25 cellular contexts compared by ENCODE assay signal in genomic region chr11:15955595-15955994, GRCh38.
"Had no signal": no experiment of that assay in that cellular context is flagged by ENCODE, and none has a peak within 500 bp of the region (broad histone marks: within the 10 kb centered on the region; RNA-seq: fewer than 3 reads in every experiment).

No MANE protein-coding gene starts in this region.

- H3K27me3 ChIP-seq: MG63, Peyer's patch, SJCRH30 had no signal

- H3K27me3 Mint-ChIP-seq: activated CD8-positive, alpha-beta memory T cell treated with anti-CD3 and anti-CD28 coated beads, Interleukin-2, amount 10 ng/mL, durations not matched to agents 7 days and 5 days; activated naive CD8-positive, alpha-beta T cell treated with anti-CD3 and anti-CD28 coated beads, Interleukin-2, amount 50 U/mL, for 24 hours had no signal

- H3K27ac Mint-ChIP-seq: activated CD8-positive, alpha-beta memory T cell treated with anti-CD3 and anti-CD28 coated beads, Interleukin-2, amount 10 ng/mL, durations not matched to agents 7 days and 5 days; activated naive CD4-positive, alpha-beta T cell treated with anti-CD3 and anti-CD28 coated beads, Interleukin-2, amount 50 U/mL, for 72 hours; activated naive CD8-positive, alpha-beta T cell treated with anti-CD3 and anti-CD28 coated beads, Interleukin-2, amount 50 U/mL, for 24 hours had no signal

- H3K27ac ChIP-seq: Peyer's patch, RWPE1, SJCRH30 had no signal

- ATAC-seq: activated CD8-positive, alpha-beta memory T cell treated with anti-CD3 and anti-CD28 coated beads, Interleukin-2, amount 10 ng/mL, durations not matched to agents 7 days and 5 days; activated naive CD4-positive, alpha-beta T cell treated with anti-CD3 and anti-CD28 coated beads, Interleukin-2, amount 50 U/mL, for 72 hours; activated naive CD8-positive, alpha-beta T cell treated with anti-CD3 and anti-CD28 coated beads, Interleukin-2, amount 50 U/mL, for 24 hours; activated T-cell treated with anti-CD3 and anti-CD28 coated beads, Interleukin-2, amount 50 U/mL, for 4 hours had no signal

- H3K4me1 Mint-ChIP-seq: activated CD8-positive, alpha-beta memory T cell treated with anti-CD3 and anti-CD28 coated beads, Interleukin-2, amount 10 ng/mL, durations not matched to agents 7 days and 5 days; activated naive CD8-positive, alpha-beta T cell treated with anti-CD3 and anti-CD28 coated beads, Interleukin-2, amount 50 U/mL, for 24 hours had no signal

- H3K9me3 Mint-ChIP-seq: activated naive CD8-positive, alpha-beta T cell treated with anti-CD3 and anti-CD28 coated beads, Interleukin-2, amount 50 U/mL, for 24 hours had no signal

- H3K9me3 ChIP-seq: MG63, SJCRH30, SK-N-SH had no signal

- H3K4me1 ChIP-seq: Peyer's patch, SJCRH30 had no signal

- H3K4me3 Mint-ChIP-seq: activated CD8-positive, alpha-beta memory T cell treated with anti-CD3 and anti-CD28 coated beads, Interleukin-2, amount 10 ng/mL, durations not matched to agents 7 days and 5 days; activated naive CD8-positive, alpha-beta T cell treated with anti-CD3 and anti-CD28 coated beads, Interleukin-2, amount 50 U/mL, for 24 hours; activated T-cell treated with anti-CD3 and anti-CD28 coated beads, Interleukin-2, amount 50 U/mL, for 4 hours had no signal

- H3K9ac ChIP-seq: SK-N-SH had no signal

- H3K36me3 Mint-ChIP-seq: activated CD8-positive, alpha-beta memory T cell treated with anti-CD3 and anti-CD28 coated beads, Interleukin-2, amount 10 ng/mL, durations not matched to agents 7 days and 5 days; activated naive CD4-positive, alpha-beta T cell treated with anti-CD3 and anti-CD28 coated beads, Interleukin-2, amount 50 U/mL, for 72 hours had no signal

- H3K4me2 ChIP-seq: SK-N-SH had no signal

- H3K4me3 ChIP-seq: MG63, Peyer's patch, SJCRH30 had no signal

- DNase-seq: activated CD4-positive, alpha-beta T cell treated with anti-CD3 and anti-CD28 coated beads for 48 hours; activated CD4-positive, alpha-beta T cell treated with anti-CD3 and anti-CD28 coated beads, Interleukin-2, amount 50 U/mL, for 4 hours; activated CD4-positive, CD25-positive, alpha-beta regulatory T cell treated with anti-CD3 and anti-CD28 coated beads, Interleukin-2, amount 50 U/mL, for 72 hours; activated CD8-positive, alpha-beta memory T cell treated with anti-CD3 and anti-CD28 coated beads, Interleukin-2, amount 10 ng/mL, durations not matched to agents 7 days and 5 days; activated effector memory CD4-positive, alpha-beta T cell treated with anti-CD3 and anti-CD28 coated beads, Interleukin-2, amount 50 U/mL, for 16 hours; activated naive CD4-positive, alpha-beta T cell treated with Interleukin-2 at 50 U/mL for 16 hours; activated naive CD8-positive, alpha-beta T cell treated with anti-CD3 and anti-CD28 coated beads, Interleukin-2, amount 50 U/mL, for 24 hours; activated T-cell treated with anti-CD3 and anti-CD28 coated beads, Interleukin-2, amount 50 U/mL, for 4 hours; amygdala; cerebellar nuclear complex; MG63; MV-4-11; NCI-H1092 treated with DMSO at 0.1 percent for 48 hours; NCI-H1417 treated with DMSO at 0.1 percent for 48 hours; NCI-H1694; NCI-H2029; NCI-H510A treated with DMSO at 0.1 percent for 48 hours; NCI-H69; Peyer's patch; Right ventricle myocardium superior; SJCRH30; SK-N-SH; T-helper 1 cell had no signal

- H3K36me3 ChIP-seq: MG63, Peyer's patch, SJCRH30 had no signal
